8 cellular contexts compared by ENCODE assay signal in genomic region chr19:5621311-5621944, GRCh38. TPM values are rescaled to one million over a fixed set of nuclear protein-coding genes. Genes with fewer than 3 reads are reported as not detected.
DNase-seq lines count a peak whose midpoint lies in the region; ATAC-seq and TF ChIP-seq lines count a peak whose summit lies in the region.

No MANE protein-coding gene starts in this region.

- intact Hi-C loops in activated CD4-positive, alpha-beta T cell treated with anti-CD3 and anti-CD28 coated beads, Interleukin-2, amount 10 ng/mL, durations not matched to agents 24 days and 14 days (cut with micrococcal nuclease): loop anchor here (5.0 kb wide), 1 partner anchor 171 kb away; the partner anchor contains the start of gene DUS3L
- intact Hi-C loops in right lobe of liver (cut with DNase I): no loop called here
- intact Hi-C loops in thyroid gland (cut with DNase I): loop anchor here (10.0 kb wide), 1 partner anchor 73 kb away; the partner anchor contains the start of gene RPL36

- H3K36me3 ChIP-seq in right lobe of liver (peaks cover 0 to 49% (median 12%) of the 10 kb centered on the region in 4 donors), thyroid gland (peaks cover 15 to 19% of the 10 kb centered on the region in 2 donors)

- H3K9me3 ChIP-seq in right lobe of liver (no peaks in the 10 kb centered on the region), thyroid gland (no peaks in the 10 kb centered on the region)

- H3K27me3 ChIP-seq in right lobe of liver: no peaks in the 10 kb centered on the region
- no peaks in the 10 kb centered on the region for H3K27me3 ChIP-seq in thyroid gland

- 27% methylated on average over 12 of the region's 14 CpGs for WGBS in right lobe of liver (ENCODE audit: insufficient coverage, low coverage, low lambda C conversion rate, missing lambda C conversion rate)
- WGBS in thyroid gland, 2 donors: 41 to 42% methylated on average over 14 of the region's 14 CpGs

- H3K36me3 Mint-ChIP-seq in activated CD4-positive, alpha-beta T cell treated with anti-CD3 and anti-CD28 coated beads, Interleukin-2, amount 10 ng/mL, durations not matched to agents 24 days and 14 days (ENCODE audit: low read depth): peaks cover 70% of the 10 kb centered on the region

- DNase-seq in activated CD4-positive, alpha-beta T cell treated with anti-CD3 and anti-CD28 coated beads, Interleukin-2, amount 10 ng/mL, durations not matched to agents 24 days and 14 days: no peak
- no peak for DNase-seq in activated CD4-positive, alpha-beta T cell treated with anti-CD3 and anti-CD28 coated beads, Interleukin-2, amount 50 U/mL, for 48 hours
- DNase-seq in astrocyte of the spinal cord (ENCODE audit: low read depth, low spot score) (no peak), right lobe of liver (no peak), thyroid gland (peak in 1 of 2 donors; percentile 25), NCI-H1417 (lab: John Stamatoyannopoulos, UW) (no peak)
- no peak for DNase-seq in stimulated activated CD4-positive, alpha-beta T cell treated with anti-CD3 and anti-CD28 coated beads, Interleukin-1b, Interleukin-23, amount 100 ng/mL, for 48 hours

- H3K27ac ChIP-seq in right lobe of liver (peak overlapping the region in 2 of 3 donors; percentile 82 to 95), thyroid gland (peak overlapping the region; percentile 76 to 95 (median 94))

- H3K27ac Mint-ChIP-seq in activated CD4-positive, alpha-beta T cell treated with anti-CD3 and anti-CD28 coated beads, Interleukin-2, amount 10 ng/mL, durations not matched to agents 24 days and 14 days: peak overlapping the region; percentile 100

- H3K4me1 Mint-ChIP-seq in activated CD4-positive, alpha-beta T cell treated with anti-CD3 and anti-CD28 coated beads, Interleukin-2, amount 10 ng/mL, durations not matched to agents 24 days and 14 days: peaks cover 52% of the 10 kb centered on the region

- H3K27me3 Mint-ChIP-seq in activated CD4-positive, alpha-beta T cell treated with anti-CD3 and anti-CD28 coated beads, Interleukin-2, amount 10 ng/mL, durations not matched to agents 24 days and 14 days: peaks cover 3% of the 10 kb centered on the region

- ATAC-seq in right lobe of liver (no peak), GM18517 (IDR thresholded peaks at IDR 0.05; ENCODE audit: unreplicated experiment) (no peak)

- peaks cover 0 to 47% (median 17%) of the 10 kb centered on the region in 4 donors for H3K4me1 ChIP-seq in right lobe of liver
- peaks cover 35 to 43% of the 10 kb centered on the region in 2 donors for H3K4me1 ChIP-seq in thyroid gland

- TF ChIP-seq CTCF in astrocyte of the spinal cord (IDR thresholded peaks at IDR 0.05; ENCODE audit: low read depth, low read length) (no peak), right lobe of liver (IDR thresholded peaks at IDR 0.05) (no peak), thyroid gland (IDR thresholded peaks at IDR 0.05) (no peak)

- TF ChIP-seq POLR2A in right lobe of liver (IDR thresholded peaks at IDR 0.05) (no peak), thyroid gland (IDR thresholded peaks at IDR 0.05) (no peak)

- peak overlapping the region; percentile 100 for H3K4me3 Mint-ChIP-seq in activated CD4-positive, alpha-beta T cell treated with anti-CD3 and anti-CD28 coated beads, Interleukin-2, amount 10 ng/mL, durations not matched to agents 24 days and 14 days

- H3K4me3 ChIP-seq in astrocyte of the spinal cord (ENCODE audit: low read depth, low read length) (peak overlapping the region; percentile 99), right lobe of liver (peak overlapping the region; percentile 95 to 100 (median 96)), thyroid gland (replicated peaks in 1 of 3) (peak overlapping the region; percentile 61 to 99 (median 98))

- in situ Hi-C loops in astrocyte of the spinal cord (cut with HindIII; ENCODE audit: low sequenced_read_pairs): no loop called here

- H3K9me3 Mint-ChIP-seq in activated CD4-positive, alpha-beta T cell treated with anti-CD3 and anti-CD28 coated beads, Interleukin-2, amount 10 ng/mL, durations not matched to agents 24 days and 14 days: peaks cover 4% of the 10 kb centered on the region

RNA-seq across cellular contexts. Expression of gene SAFB2, which starts 1.1 kb away (rescaled TPM):
- total RNA-seq in activated CD4-positive, alpha-beta T cell treated with anti-CD3 and anti-CD28 coated beads, Interleukin-2, amount 10 ng/mL, durations not matched to agents 24 days and 14 days: 97.6 and 101 TPM in 2 replicates
- total RNA-seq in right lobe of liver (10 to 100 TPM; 16.9 to 48.9 (median 41.7) TPM), thyroid gland (10 to 100 TPM; 52.2 to 74.5 (median 65.3) TPM)

RNA-seq across cellular contexts. Expression of gene SAFB, which starts 1.5 kb away (rescaled TPM):
- total RNA-seq in activated CD4-positive, alpha-beta T cell treated with anti-CD3 and anti-CD28 coated beads, Interleukin-2, amount 10 ng/mL, durations not matched to agents 24 days and 14 days: 142 and 143 TPM in 2 replicates
- total RNA-seq in right lobe of liver (10 to 100 TPM; 31.2 to 45.7 (median 32.8) TPM), thyroid gland (100 to 1,000 TPM in 2 of 4 donors, 10 to 100 TPM in 2; 70.1 to 129 (median 86.7) TPM)

RNA-seq across cellular contexts. Expression of gene TINCR, which starts 53.7 kb away (rescaled TPM):
- 0.33 and 0.52 TPM in 2 replicates for total RNA-seq in activated CD4-positive, alpha-beta T cell treated with anti-CD3 and anti-CD28 coated beads, Interleukin-2, amount 10 ng/mL, durations not matched to agents 24 days and 14 days
- total RNA-seq in right lobe of liver (under 1 TPM in 1 of 6 experiments, not detected in 5; 0.44 TPM), thyroid gland (not detected)

RNA-seq across cellular contexts. Expression of gene MICOS13, which starts 58.9 kb away (rescaled TPM):
- 56.2 and 63.4 TPM in 2 replicates for total RNA-seq in activated CD4-positive, alpha-beta T cell treated with anti-CD3 and anti-CD28 coated beads, Interleukin-2, amount 10 ng/mL, durations not matched to agents 24 days and 14 days
- total RNA-seq in right lobe of liver: 10 to 100 TPM; 24.2 to 54.3 (median 33.7) TPM
- total RNA-seq in thyroid gland: 10 to 100 TPM; 20.1 to 68.3 (median 47.2) TPM

RNA-seq across cellular contexts. Expression of gene HSD11B1L, which starts 59.4 kb away (rescaled TPM):
- 2.2 and 2.6 TPM in 2 replicates for total RNA-seq in activated CD4-positive, alpha-beta T cell treated with anti-CD3 and anti-CD28 coated beads, Interleukin-2, amount 10 ng/mL, durations not matched to agents 24 days and 14 days
- total RNA-seq in right lobe of liver: 10 to 100 TPM in 1 of 6 experiments, 1 to 10 TPM in 5; 1.6 to 10.3 (median 4.0) TPM
- 10 to 100 TPM in 3 of 4 donors, 1 to 10 TPM in 1; 7.3 to 30.4 (median 15.8) TPM for total RNA-seq in thyroid gland

Comparison
In these comparisons a context has a peak if more than half of its experiments do, and no peak if none do; other contexts are left out.
1. intact Hi-C loops: an anchor here in activated CD4-positive, alpha-beta T cell treated with anti-CD3 and anti-CD28 coated beads, Interleukin-2, amount 10 ng/mL, durations not matched to agents 24 days and 14 days (5.0 kb wide) and thyroid gland (10.0 kb wide); none called in right lobe of liver.